ENCODE assay signal across 8 cellular contexts in genomic region chr12:121794532-121795028, GRCh38. TPM values are rescaled to one million over a fixed set of nuclear protein-coding genes. Genes with fewer than 3 reads are reported as not detected.
DNase-seq lines count a peak whose midpoint lies in the region; ATAC-seq, FAIRE-seq and TF ChIP-seq lines count a peak whose summit lies in the region.

No MANE protein-coding gene starts in this region.

- ATAC-seq in left colon (no peak), HG02938 (IDR thresholded peaks at IDR 0.05; ENCODE audit: unreplicated experiment) (no peak)

- peaks cover 19% of the 10 kb centered on the region; the same call in 1 of the 2 replicates for H3K4me1 ChIP-seq in ES-I3 (ENCODE audit: insufficient read depth, low read length)
- peaks cover 60% of the 10 kb centered on the region for H3K4me1 ChIP-seq in astrocyte (ENCODE audit: insufficient read depth, low read length)

- no peak for DNase-seq in Jurkat, Clone E6-1 (ENCODE audit: low read depth, low spot score)
- DNase-seq in astrocyte (ENCODE audit: low read depth) (no peak), left colon (peak; percentile 56 to 69), NCI-H446 treated with DMSO at 0.1 percent for 48 hours (lab: John Stamatoyannopoulos, UW) (no peak), epidermal melanocyte (ENCODE audit: insufficient read length, low spot score) (no peak)

- H4K20me1 ChIP-seq in astrocyte (ENCODE audit: insufficient read depth, low read length) = peaks cover 29% of the 10 kb centered on the region

- peaks cover 42% of the 10 kb centered on the region for H3K79me2 ChIP-seq in astrocyte (ENCODE audit: insufficient read depth, low read length)

- H3K27me3 ChIP-seq in astrocyte (ENCODE audit: insufficient read depth, low read length) = no peaks in the 10 kb centered on the region

- H3K4me3 Mint-ChIP-seq in astrocyte (ENCODE audit: unreplicated experiment) = peak overlapping the region; percentile 80

- no peak for FAIRE-seq in astrocyte (lab: Jason Lieb, UNC)

- peaks cover 49% of the 10 kb centered on the region for H3K4me1 Mint-ChIP-seq in astrocyte (ENCODE audit: low read depth, unreplicated experiment)

- H2AFZ ChIP-seq in astrocyte (ENCODE audit: low read depth, low read length) = peak overlapping the region; percentile 29

- peak overlapping the region; percentile 69 for H3K4me3 ChIP-seq in Jurkat, Clone E6-1 (ENCODE audit: low read length)
- H3K4me3 ChIP-seq in astrocyte (ENCODE audit: insufficient read depth, low read depth, low read length) = peak overlapping the region; percentile 54

- H3K9ac ChIP-seq in ES-I3 (ENCODE audit: low read depth, low read length) = peak overlapping the region; percentile 32; the same call in 1 of the 2 replicates
- H3K9ac ChIP-seq in astrocyte (ENCODE audit: low read length) = peak overlapping the region; percentile 75

- H3K9me3 Mint-ChIP-seq in astrocyte (ENCODE audit: unreplicated experiment) = no peaks in the 10 kb centered on the region

- no peaks in the 10 kb centered on the region for H3K27me3 Mint-ChIP-seq in astrocyte (ENCODE audit: low read depth, unreplicated experiment)

- intact Hi-C loops in left colon (cut with DNase I, micrococcal nuclease) = loop anchor here (2.0 to 5.0 kb wide), 2 partner anchors 16 to 97 kb away; no protein-coding TSS in a partner anchor

- H3K4me2 ChIP-seq in astrocyte (ENCODE audit: low read length) = peak overlapping the region; percentile 98

- H3K27ac Mint-ChIP-seq in astrocyte (ENCODE audit: unreplicated experiment) = peak overlapping the region; percentile 99

- H3K9me3 ChIP-seq in ES-I3 (ENCODE audit: control insufficient read depth, insufficient read depth, low read length) = no peaks in the 10 kb centered on the region
- H3K9me3 ChIP-seq in astrocyte (ENCODE audit: insufficient read depth, low read depth, low read length) = no peaks in the 10 kb centered on the region

- no peak for TF ChIP-seq CTCF in astrocyte (IDR thresholded peaks at IDR 0.05; ENCODE audit: insufficient read depth, low read depth, low read length)

- H3K36me3 Mint-ChIP-seq in astrocyte (ENCODE audit: low read depth, unreplicated experiment) = peaks cover 5% of the 10 kb centered on the region

- H3K27ac ChIP-seq in astrocyte (ENCODE audit: low read depth, low read length) = peak overlapping the region; percentile 72
- H3K27ac ChIP-seq in temporal lobe (ENCODE audit: low read depth, low read length) = peak overlapping the region; percentile 47

- no peaks in the 10 kb centered on the region for H3K36me3 ChIP-seq in ES-I3 (ENCODE audit: insufficient read depth, low read length)
- no peaks in the 10 kb centered on the region for H3K36me3 ChIP-seq in astrocyte (ENCODE audit: insufficient read depth, low read length)

RNA-seq across cellular contexts. Expression of gene RHOF, which starts 1.1 kb away (rescaled TPM):
- polyA plus RNA-seq in Jurkat, Clone E6-1 (2012; ENCODE audit: insufficient read depth, insufficient read length) = 30.9 TPM
- 28.0 and 31.9 TPM in 2 replicates for total RNA-seq in astrocyte
- 100 to 1,000 TPM in 1 of 2 donors, 10 to 100 TPM in 1; 60.3 to 148 TPM for total RNA-seq in left colon
- 10.1 TPM for total RNA-seq in temporal lobe

RNA-seq across cellular contexts. Expression of gene SETD1B, which starts 9.2 kb away (rescaled TPM):
- polyA plus RNA-seq in Jurkat, Clone E6-1 (2012; ENCODE audit: insufficient read depth, insufficient read length) = 13.0 TPM
- total RNA-seq in astrocyte (20.9 and 24.0 TPM in 2 replicates), left colon (10 to 100 TPM; 24.6 to 27.5 TPM), temporal lobe (7.1 TPM)

Comparison
In these comparisons a context has a peak if more than half of its experiments do, and no peak if none do; other contexts are left out.
1. DNase-seq: peak in left colon (2 of 2); none in Jurkat, Clone E6-1 (single experiment), astrocyte (single experiment), NCI-H446 treated with DMSO at 0.1 percent for 48 hours (single experiment) and epidermal melanocyte (single experiment).